ENCODE assay signal across 1 cellular context in the genomic region with DNA sequence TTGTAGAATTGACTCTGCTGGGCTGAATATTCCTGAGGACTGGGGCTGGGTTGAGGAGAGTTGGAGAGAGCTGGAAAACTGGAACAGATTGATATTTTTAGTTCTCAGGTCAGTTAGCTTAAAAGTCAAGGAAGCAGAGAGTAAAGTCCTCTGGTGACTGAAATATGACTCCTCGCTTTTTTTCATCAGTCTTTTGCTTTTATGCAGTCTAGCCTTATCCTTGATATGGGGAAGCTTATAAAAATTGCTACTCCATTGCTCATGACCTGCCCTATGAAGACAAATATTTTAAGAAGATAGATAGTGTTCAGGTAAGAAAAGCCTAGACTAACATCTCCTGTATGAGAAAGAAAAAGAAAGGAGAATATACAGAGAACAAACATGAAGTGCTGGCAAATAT.
TF ChIP-seq lines count a peak whose summit lies in the region.

No MANE protein-coding gene starts in this region.

TF ChIP-seq in SK-N-SH treated with all-trans-retinoic acid at 6 μM for 48 hours, 23 proteins besides CTCF, POLR2A, EP300 and RAD21 (continued from another document):
- TF ChIP-seq, protein P1, sequence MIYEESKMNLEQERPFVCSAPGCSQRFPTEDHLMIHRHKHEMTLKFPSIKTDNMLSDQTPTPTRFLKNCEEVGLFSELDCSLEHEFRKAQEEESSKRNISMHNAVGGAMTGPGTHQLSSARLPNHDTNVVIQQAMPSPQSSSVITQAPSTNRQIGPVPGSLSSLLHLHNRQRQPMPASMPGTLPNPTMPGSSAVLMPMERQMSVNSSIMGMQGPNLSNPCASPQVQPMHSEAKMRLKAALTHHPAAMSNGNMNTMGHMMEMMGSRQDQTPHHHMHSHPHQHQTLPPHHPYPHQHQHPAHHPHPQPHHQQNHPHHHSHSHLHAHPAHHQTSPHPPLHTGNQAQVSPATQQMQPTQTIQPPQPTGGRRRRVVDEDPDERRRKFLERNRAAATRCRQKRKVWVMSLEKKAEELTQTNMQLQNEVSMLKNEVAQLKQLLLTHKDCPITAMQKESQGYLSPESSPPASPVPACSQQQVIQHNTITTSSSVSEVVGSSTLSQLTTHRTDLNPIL (CRISPR knock-in tag; IDR thresholded peaks at IDR 0.05; ENCODE audit: low read depth) = no peak
- TF ChIP-seq ZNF565 (CRISPR knock-in tag; conservative IDR thresholded peaks at IDR 0.05; ENCODE audit: low read depth) (no peak), TCF4 (CRISPR knock-in tag; IDR thresholded peaks at IDR 0.05; ENCODE audit: borderline replicate concordance) (no peak), ZNF70 (CRISPR knock-in tag; IDR thresholded peaks at IDR 0.05) (no peak), ESRRG (CRISPR knock-in tag; IDR thresholded peaks at IDR 0.05) (no peak)
